ENCODE assay signal across 26 cellular contexts in genomic region chr2:231347081-231347480, GRCh38. TPM values are rescaled to one million over a fixed set of nuclear protein-coding genes. Genes with fewer than 3 reads are reported as not detected.
DNase-seq lines count a peak whose midpoint lies in the region; ATAC-seq and TF ChIP-seq lines count a peak whose summit lies in the region.
"Had no signal": no experiment of that assay in that cellular context is flagged by ENCODE, and none has a peak within 500 bp of the region (broad histone marks: within the 10 kb centered on the region; RNA-seq: fewer than 3 reads in every experiment).

No MANE protein-coding gene starts in this region.

- DNase-seq in HuH-7.5 (ENCODE audit: low spot score): peak; percentile 51
- peak; percentile 12 to 59 (median 52) for DNase-seq in Peyer's patch
- peak; percentile 16 for DNase-seq in fibroblast of villous mesenchyme (ENCODE audit: low read depth)
- peak; percentile 43 for DNase-seq in stomach
- DNase-seq in activated gamma-delta T cell treated with Interleukin-2 at 50 U/mL for 16 hours: no peak
- no peak for DNase-seq in left ventricle myocardium superior
- no peak for DNase-seq in omental fat pad (ENCODE audit: low spot score)
- DNase-seq: activated CD4-positive, alpha-beta T cell treated with anti-CD3 and anti-CD28 coated beads, Interleukin-2, amount 10 ng/mL, durations not matched to agents 24 days and 14 days; caudate nucleus; dermis blood vessel endothelial cell; DMS153; glutamatergic neuron; left cardiac atrium; MG63; NCI-H1417; NCI-H2107; NCI-H510A; retina; stimulated activated CD4-positive, alpha-beta T cell treated with anti-CD3 and anti-CD28 coated beads, Interleukin-4, amount 100 ng/mL, for 1 hour; stimulated activated naive B cell treated with anti-CD40 and anti-IgM and Interleukin-4, amounts not matched to agents 10 μg/mL and 1 μg/mL and 100 μg/mL, for 72 hours; T-helper 17 cell; testis had no signal

- no peaks in the 10 kb centered on the region for H3K27me3 ChIP-seq in Peyer's patch
- H3K27me3 ChIP-seq in stomach: no peaks in the 10 kb centered on the region
- H3K27me3 ChIP-seq: ascending aorta, MG63, testis had no signal

- H3K4me3 ChIP-seq in Peyer's patch (no peak overlapping the region), fibroblast of villous mesenchyme (ENCODE audit: low read depth, low read length) (no peak overlapping the region), stomach (no peak overlapping the region)
- H3K4me3 ChIP-seq: ascending aorta, MG63, testis had no signal

- intact Hi-C loops in stomach (cut with DNase I; ENCODE audit: low total_unique reads) (no loop called here), left ventricle myocardium superior (cut with micrococcal nuclease) (no loop called here)

- H3K9me3 ChIP-seq in Peyer's patch: no peaks in the 10 kb centered on the region
- no peaks in the 10 kb centered on the region for H3K9me3 ChIP-seq in stomach
- H3K9me3 ChIP-seq: ascending aorta, MG63, testis had no signal

- H3K27ac ChIP-seq in Peyer's patch: no peak overlapping the region
- H3K27ac ChIP-seq in stomach: no peak overlapping the region
- H3K27ac ChIP-seq: ascending aorta, testis, VCaP had no signal

- ATAC-seq in left ventricle myocardium superior: no peak
- no peak for ATAC-seq in omental fat pad (ENCODE audit: low FRiP score)
- ATAC-seq: left cardiac atrium; stimulated activated naive B cell treated with anti-CD40 and anti-IgM and Interleukin-4, amounts not matched to agents 10 μg/mL and 1 μg/mL and 100 μg/mL, for 72 hours; T-helper 17 cell had no signal

- TF ChIP-seq POLR2A in Peyer's patch (IDR thresholded peaks at IDR 0.05) (no peak), stomach (IDR thresholded peaks at IDR 0.05) (no peak)

- H3K4me1 ChIP-seq in Peyer's patch (peaks cover 0 to 4% (median 0%) of the 10 kb centered on the region in 4 donors), stomach (peaks cover 0 to 29% (median 10%) of the 10 kb centered on the region in 4 donors)
- H3K4me1 ChIP-seq: ascending aorta, testis had no signal

- TF ChIP-seq CTCF in Peyer's patch (IDR thresholded peaks at IDR 0.05): no peak
- no peak for TF ChIP-seq CTCF in fibroblast of villous mesenchyme (IDR thresholded peaks at IDR 0.05; ENCODE audit: insufficient read depth, low read depth, low read length)
- no peak for TF ChIP-seq CTCF in stomach (IDR thresholded peaks at IDR 0.05)
- TF ChIP-seq CTCF in omental fat pad (IDR thresholded peaks at IDR 0.05): no peak

- TF ChIP-seq EP300 in stomach (IDR thresholded peaks at IDR 0.05): no peak

- WGBS in stomach, 5 donors: 37 to 50% (median 48%) methylated on average over 5 of the region's 5 CpGs

- H3K36me3 ChIP-seq in Peyer's patch (no peaks in the 10 kb centered on the region), stomach (peaks cover 0 to 14% (median 7%) of the 10 kb centered on the region in 4 donors)
- H3K36me3 ChIP-seq: MG63 had no signal

RNA-seq across cellular contexts. Expression of gene B3GNT7, which starts 48.4 kb away (rescaled TPM):
- total RNA-seq in Peyer's patch: 100 to 1,000 TPM in 2 of 4 donors, 10 to 100 TPM in 1, 1 to 10 TPM in 1; 9.9 to 154 (median 90.3) TPM
- 0.43 and 0.64 TPM in 2 replicates for total RNA-seq in fibroblast of villous mesenchyme
- 100 to 1,000 TPM in 2 of 5 donors, 10 to 100 TPM in 3; 13.4 to 156 (median 33.8) TPM for total RNA-seq in stomach
- 1 to 10 TPM; 1.9 to 8.0 (median 6.1) TPM for polyA plus RNA-seq in stomach
- total RNA-seq in left ventricle myocardium superior: 8.1 TPM
- 10 to 100 TPM in 1 of 4 donors, 1 to 10 TPM in 3; 2.8 to 12.6 (median 6.1) TPM for total RNA-seq in omental fat pad
- total RNA-seq: activated CD4-positive, alpha-beta T cell treated with anti-CD3 and anti-CD28 coated beads, Interleukin-2, amount 10 ng/mL, durations not matched to agents 24 days and 14 days; activated T-helper 1 cell treated with anti-CD3 and anti-CD28 coated beads, Interleukin-12 subunit alpha, Interleukin-12 subunit beta, Interleukin-2, Interleukin-4 antibody, amounts not matched to agents 30 ng/mL and 10 ng/mL and 1 ng/mL, durations not matched to agents 14 hours and 24 hours and 36 hours; myocyte had no signal

Comparison
In these comparisons a context has a peak if more than half of its experiments do, and no peak if none do; other contexts are left out.
1. DNase-seq: peak in HuH-7.5 (single experiment), Peyer's patch (3 of 3), fibroblast of villous mesenchyme (single experiment) and stomach (single experiment); none in activated gamma-delta T cell treated with Interleukin-2 at 50 U/mL for 16 hours (single experiment), left ventricle myocardium superior (single experiment) and omental fat pad (single experiment).